ENCODE assay signal across 10 cellular contexts in genomic region chr11:2118674-2119073, GRCh38. TPM values are rescaled to one million over a fixed set of nuclear protein-coding genes. Genes with fewer than 3 reads are reported as not detected.
"Had no signal": no experiment of that assay in that cellular context is flagged by ENCODE, and none has a peak within 500 bp of the region (broad histone marks: within the 10 kb centered on the region; RNA-seq: fewer than 3 reads in every experiment).

No MANE protein-coding gene starts in this region.

- H3K4me2 ChIP-seq: GM23338 had no signal

- H3K4me3 ChIP-seq: GM23338, K562 had no signal

- ATAC-seq: GM23338, K562 had no signal

- DNase-seq: H9, HCEC 1CT, IMR-90, KG1 had no signal

- FAIRE-seq: H1, H54, HTR-8/SVneo, K562 had no signal

- H2AFZ ChIP-seq: GM23338 had no signal

RNA-seq across cellular contexts. Expression of gene INS, which starts 42.3 kb away (rescaled TPM):
- total RNA-seq: GM23338, H1, H9, HT-29, IMR-90, K562 had no signal

RNA-seq across cellular contexts. Expression of gene TH, which starts 52.9 kb away (rescaled TPM):
- total RNA-seq: GM23338, H1, H9, IMR-90, K562 had no signal
